9 cellular contexts compared by ENCODE assay signal in the genomic region with DNA sequence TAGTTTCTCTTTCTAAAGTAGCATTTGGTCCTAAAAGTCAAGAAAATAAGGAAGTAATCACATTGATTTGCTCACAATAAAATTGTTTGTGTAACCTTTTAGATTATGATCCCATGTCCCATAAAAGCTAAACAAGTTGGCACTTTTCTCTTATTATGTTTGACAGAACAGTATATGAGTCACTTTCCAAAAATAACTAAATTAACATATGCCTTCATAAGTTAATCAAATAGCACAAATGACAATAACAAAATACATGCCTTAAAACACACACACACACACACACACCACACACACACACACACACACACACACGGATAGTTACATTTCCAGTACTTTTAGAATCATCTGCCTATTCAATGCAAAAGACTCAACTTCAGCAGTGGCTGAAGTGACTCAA. TPM values are rescaled to one million over a fixed set of nuclear protein-coding genes. Genes with fewer than 3 reads are reported as not detected.
DNase-seq lines count a peak whose midpoint lies in the region; ATAC-seq and TF ChIP-seq lines count a peak whose summit lies in the region.
"Had no signal": no experiment of that assay in that cellular context is flagged by ENCODE, and none has a peak within 500 bp of the region (broad histone marks: within the 10 kb centered on the region; RNA-seq: fewer than 3 reads in every experiment).

No MANE protein-coding gene starts in this region.

- H3K9me3 ChIP-seq in left ventricle myocardium inferior (replicated peaks): no peaks in the 10 kb centered on the region
- no peaks in the 10 kb centered on the region for H3K9me3 ChIP-seq in upper lobe of right lung
- H3K9me3 ChIP-seq in esophagus squamous epithelium: no peaks in the 10 kb centered on the region

- no peak for TF ChIP-seq CTCF in left ventricle myocardium inferior (IDR thresholded peaks at IDR 0.05; ENCODE audit: borderline replicate concordance)
- TF ChIP-seq CTCF in upper lobe of right lung (IDR thresholded peaks at IDR 0.05): no peak
- TF ChIP-seq CTCF in esophagus squamous epithelium (IDR thresholded peaks at IDR 0.05): no peak

- H3K36me3 Mint-ChIP-seq in activated T-helper 2 cell treated with anti-CD3 and anti-CD28 coated beads, Interferon-gamma antibody, Interleukin-2, Interleukin-4, amounts not matched to agents 10 μg/mL and 5 μg/mL and 100 μg/mL, durations not matched to agents 14 hours and 24 hours and 36 hours (ENCODE audit: low read depth): peaks cover 56% of the 10 kb centered on the region
- peaks cover 0 to 11% (median 5%) of the 10 kb centered on the region in 3 donors for H3K36me3 Mint-ChIP-seq in immature natural killer cell

- peak overlapping the region; percentile 19 for H3K27ac Mint-ChIP-seq in activated T-helper 2 cell treated with anti-CD3 and anti-CD28 coated beads, Interferon-gamma antibody, Interleukin-2, Interleukin-4, amounts not matched to agents 10 μg/mL and 5 μg/mL and 100 μg/mL, durations not matched to agents 14 hours and 24 hours and 36 hours
- H3K27ac Mint-ChIP-seq in immature natural killer cell: peak overlapping the region; percentile 76 to 94 (median 90)

- no peaks in the 10 kb centered on the region for H3K9me3 Mint-ChIP-seq in activated T-helper 2 cell treated with anti-CD3 and anti-CD28 coated beads, Interferon-gamma antibody, Interleukin-2, Interleukin-4, amounts not matched to agents 10 μg/mL and 5 μg/mL and 100 μg/mL, durations not matched to agents 14 hours and 24 hours and 36 hours
- no peaks in the 10 kb centered on the region for H3K9me3 Mint-ChIP-seq in immature natural killer cell

- TF ChIP-seq POLR2A in esophagus squamous epithelium (IDR thresholded peaks at IDR 0.05): no peak

- H3K4me3 Mint-ChIP-seq in activated T-helper 2 cell treated with anti-CD3 and anti-CD28 coated beads, Interferon-gamma antibody, Interleukin-2, Interleukin-4, amounts not matched to agents 10 μg/mL and 5 μg/mL and 100 μg/mL, durations not matched to agents 14 hours and 24 hours and 36 hours (ENCODE audit: low read depth): peak overlapping the region; percentile 76
- peak overlapping the region; percentile 92 to 98 (median 96) for H3K4me3 Mint-ChIP-seq in immature natural killer cell

- ATAC-seq in Right ventricle myocardium superior (ENCODE audit: poor library complexity) (no peak), upper lobe of right lung (no peak)

- no peaks in the 10 kb centered on the region for H3K27me3 Mint-ChIP-seq in activated T-helper 2 cell treated with anti-CD3 and anti-CD28 coated beads, Interferon-gamma antibody, Interleukin-2, Interleukin-4, amounts not matched to agents 10 μg/mL and 5 μg/mL and 100 μg/mL, durations not matched to agents 14 hours and 24 hours and 36 hours (ENCODE audit: low read depth)
- peaks cover 10 to 22% (median 12%) of the 10 kb centered on the region in 3 donors for H3K27me3 Mint-ChIP-seq in immature natural killer cell (ENCODE audit: low read depth in 3 of 3)

- peaks cover 41% of the 10 kb centered on the region for H3K4me1 Mint-ChIP-seq in activated T-helper 2 cell treated with anti-CD3 and anti-CD28 coated beads, Interferon-gamma antibody, Interleukin-2, Interleukin-4, amounts not matched to agents 10 μg/mL and 5 μg/mL and 100 μg/mL, durations not matched to agents 14 hours and 24 hours and 36 hours (ENCODE audit: low read depth)
- H3K4me1 Mint-ChIP-seq in immature natural killer cell: peaks cover 58 to 75% of the 10 kb centered on the region in 2 donors

- DNase-seq in left ventricle myocardium inferior (no peak), Right ventricle myocardium superior (no peak), immature natural killer cell (no peak), upper lobe of right lung (no peak), esophagus squamous epithelium (lab: John Stamatoyannopoulos, UW) (no peak)
- no peak for DNase-seq in activated T-helper 2 cell treated with anti-CD3 and anti-CD28 coated beads, Interferon-gamma antibody, Interleukin-2, Interleukin-4, amounts not matched to agents 10 μg/mL and 5 μg/mL and 100 μg/mL, durations not matched to agents 14 hours and 24 hours and 36 hours (ENCODE audit: low spot score)
- DNase-seq in stimulated activated CD4-positive, alpha-beta T cell treated with anti-CD3 and anti-CD28 coated beads, Interleukin-4, amount 100 ng/mL, for 1 hour: no peak
- no peak for DNase-seq in activated CD8-positive, alpha-beta memory T cell treated with anti-CD3 and anti-CD28 coated beads, Interleukin-2, amount 50 U/mL, for 48 hours
- DNase-seq: NCI-H69 had no signal

- intact Hi-C loops in left ventricle myocardium inferior (cut with micrococcal nuclease): no loop called here
- intact Hi-C loops in Right ventricle myocardium superior (cut with DNase I): loop anchor here (10.0 kb wide), 1 partner anchor 648 kb away; no protein-coding TSS in a partner anchor
- intact Hi-C loops in activated T-helper 2 cell treated with anti-CD3 and anti-CD28 coated beads, Interferon-gamma antibody, Interleukin-2, Interleukin-4, amounts not matched to agents 10 μg/mL and 5 μg/mL and 100 μg/mL, durations not matched to agents 14 hours and 24 hours and 36 hours (cut with micrococcal nuclease): loop anchor here (5.0 to 10.0 kb wide), 2 partner anchors 648 to 905 kb away; a partner anchor contains a TSS
- intact Hi-C loops in upper lobe of right lung (cut with DNase I): no loop called here
- intact Hi-C loops in esophagus squamous epithelium (cut with DNase I): no loop called here

- H3K4me3 ChIP-seq in left ventricle myocardium inferior (peak overlapping the region; percentile 96), upper lobe of right lung (peak overlapping the region; percentile 93), esophagus squamous epithelium (peak overlapping the region in 2 of 4 donors; percentile 95 to 96)

- H3K36me3 ChIP-seq in left ventricle myocardium inferior (peaks cover 24% of the 10 kb centered on the region), upper lobe of right lung (peaks cover 23% of the 10 kb centered on the region), esophagus squamous epithelium (peaks cover 0 to 37% (median 0%) of the 10 kb centered on the region in 3 donors)

- H3K27me3 ChIP-seq in left ventricle myocardium inferior (ENCODE audit: low read depth) (no peaks in the 10 kb centered on the region), upper lobe of right lung (no peaks in the 10 kb centered on the region), esophagus squamous epithelium (no peaks in the 10 kb centered on the region)

- H3K27ac ChIP-seq in left ventricle myocardium inferior (replicated peaks): peak overlapping the region; percentile 97
- H3K27ac ChIP-seq in upper lobe of right lung: no peak overlapping the region
- H3K27ac ChIP-seq in esophagus squamous epithelium: peak overlapping the region in 2 of 4 donors; percentile 1 to 100

- WGBS in esophagus squamous epithelium, 2 donors: 6 to 9% methylated on average over 1 of the region's 1 CpG

- peaks cover 79% of the 10 kb centered on the region for H3K4me1 ChIP-seq in left ventricle myocardium inferior
- H3K4me1 ChIP-seq in upper lobe of right lung: peaks cover 63% of the 10 kb centered on the region
- H3K4me1 ChIP-seq in esophagus squamous epithelium: peaks cover 9 to 70% (median 9%) of the 10 kb centered on the region in 3 donors

RNA-seq across cellular contexts. Expression of a gene that starts 2.8 kb away (rescaled TPM):
- 29.0 TPM for total RNA-seq in left ventricle myocardium inferior
- total RNA-seq in Right ventricle myocardium superior: 25.1 TPM
- total RNA-seq in activated T-helper 2 cell treated with anti-CD3 and anti-CD28 coated beads, Interferon-gamma antibody, Interleukin-2, Interleukin-4, amounts not matched to agents 10 μg/mL and 5 μg/mL and 100 μg/mL, durations not matched to agents 14 hours and 24 hours and 36 hours: 59.4 and 60.2 TPM in 2 replicates
- polyA plus RNA-seq in immature natural killer cell: 1 to 10 TPM in 2 of 3 donors, under 1 TPM in 1; 0.30 to 5.1 (median 4.5) TPM
- 65.7 TPM for total RNA-seq in upper lobe of right lung
- total RNA-seq in esophagus squamous epithelium: 10 to 100 TPM; 24.3 to 69.0 (median 51.0) TPM

Comparison
In these comparisons a context has a peak if more than half of its experiments do, and no peak if none do; other contexts are left out.
1. intact Hi-C loops: an anchor here in Right ventricle myocardium superior (10.0 kb wide) and activated T-helper 2 cell treated with anti-CD3 and anti-CD28 coated beads, Interferon-gamma antibody, Interleukin-2, Interleukin-4, amounts not matched to agents 10 μg/mL and 5 μg/mL and 100 μg/mL, durations not matched to agents 14 hours and 24 hours and 36 hours (5.0 to 10.0 kb wide); none called in left ventricle myocardium inferior, upper lobe of right lung and esophagus squamous epithelium.